ENCODE assay signal across 26 cellular contexts in genomic region chr3:18734309-18734708, GRCh38.
"Had no signal": no experiment of that assay in that cellular context is flagged by ENCODE, and none has a peak within 500 bp of the region (broad histone marks: within the 10 kb centered on the region; RNA-seq: fewer than 3 reads in every experiment).

No MANE protein-coding gene starts in this region.

- H3K4me3 Mint-ChIP-seq: mesothelial cell of epicardium; nephron; neural crest cell; stimulated activated memory B cell treated with anti-CD40 and anti-IgM and Interleukin-4, amounts not matched to agents 10 μg/mL and 1 μg/mL and 100 μg/mL, for 72 hours; stimulated activated naive CD8-positive, alpha-beta T cell treated with anti-CD3 and anti-CD28 coated beads, Interleukin-15, amount 100 ng/mL, for 72 hours had no signal

- H3K9me3 ChIP-seq: left ventricle myocardium inferior, pancreas, prostate gland, sigmoid colon, spleen, tibial nerve, upper lobe of left lung, vagina had no signal

- H3K36me3 ChIP-seq: left ventricle myocardium inferior, pancreas, prostate gland, sigmoid colon, spleen, tibial nerve, upper lobe of left lung, vagina had no signal

- H3K4me1 ChIP-seq: left ventricle myocardium inferior, pancreas, prostate gland, sigmoid colon, tibial nerve, upper lobe of left lung, vagina had no signal

- H3K36me3 Mint-ChIP-seq: mesothelial cell of epicardium; naive B cell; stimulated activated memory B cell treated with anti-CD40 and anti-IgM and Interleukin-4, amounts not matched to agents 10 μg/mL and 1 μg/mL and 100 μg/mL, for 72 hours had no signal

- H3K4me3 ChIP-seq: left ventricle myocardium inferior, lung, pancreas, prostate gland, sigmoid colon, spleen, tibial nerve, upper lobe of left lung, vagina had no signal

- H3K27me3 ChIP-seq: pancreas, sigmoid colon, spleen, tibial nerve, upper lobe of left lung, vagina had no signal

- H3K27me3 Mint-ChIP-seq: naive B cell; stimulated activated memory B cell treated with anti-CD40 and anti-IgM and Interleukin-4, amounts not matched to agents 10 μg/mL and 1 μg/mL and 100 μg/mL, for 72 hours; stimulated activated naive CD8-positive, alpha-beta T cell treated with anti-CD3 and anti-CD28 coated beads, Interleukin-15, amount 100 ng/mL, for 72 hours had no signal

- H3K27ac ChIP-seq: left ventricle myocardium inferior, pancreas, prostate gland, sigmoid colon, spleen, tibial nerve, upper lobe of left lung, vagina had no signal

- H3K9me3 Mint-ChIP-seq: mesothelial cell of epicardium; naive B cell; nephron; neural crest cell; stimulated activated memory B cell treated with anti-CD40 and anti-IgM and Interleukin-4, amounts not matched to agents 10 μg/mL and 1 μg/mL and 100 μg/mL, for 72 hours had no signal

- DNase-seq: hypothalamus; islet precursor cell; left ventricle myocardium inferior; mesendoderm; naive B cell; nucleus accumbens; pancreas; posterior cingulate gyrus; retina; right cardiac atrium; sigmoid colon; small intestine; spleen; stimulated activated CD4-positive, alpha-beta T cell treated with anti-CD3 and anti-CD28 coated beads, Interleukin-4, amount 100 ng/mL, for 24 hours; stimulated activated naive CD4-positive, alpha-beta T cell treated with Interleukin-2 at 50 U/mL for 16 hours; stimulated activated naive CD8-positive, alpha-beta T cell treated with anti-CD3 and anti-CD28 coated beads, Interleukin-15, amount 100 ng/mL, for 72 hours; substantia nigra; upper lobe of left lung had no signal

- H3K27ac Mint-ChIP-seq: mesothelial cell of epicardium; nephron; stimulated activated memory B cell treated with anti-CD40 and anti-IgM and Interleukin-4, amounts not matched to agents 10 μg/mL and 1 μg/mL and 100 μg/mL, for 72 hours; stimulated activated naive CD8-positive, alpha-beta T cell treated with anti-CD3 and anti-CD28 coated beads, Interleukin-15, amount 100 ng/mL, for 72 hours had no signal

- ATAC-seq: pancreas; right cardiac atrium; stimulated activated memory B cell treated with anti-CD40 and anti-IgM and Interleukin-4, amounts not matched to agents 10 μg/mL and 1 μg/mL and 100 μg/mL, for 72 hours; stimulated activated naive CD8-positive, alpha-beta T cell treated with anti-CD3 and anti-CD28 coated beads, Interleukin-15, amount 100 ng/mL, for 72 hours had no signal
